In genomic region chr2:101725515-101726192, GRCh38 we compare ENCODE assay signal across 12 cellular contexts. TPM values are rescaled to one million over a fixed set of nuclear protein-coding genes. Genes with fewer than 3 reads are reported as not detected.
DNase-seq lines count a peak whose midpoint lies in the region; ATAC-seq and TF ChIP-seq lines count a peak whose summit lies in the region.
"Had no signal": no experiment of that assay in that cellular context is flagged by ENCODE, and none has a peak within 500 bp of the region (broad histone marks: within the 10 kb centered on the region; RNA-seq: fewer than 3 reads in every experiment).

No MANE protein-coding gene starts in this region.

- no peak overlapping the region for H2AFZ ChIP-seq in OCI-LY1 (ENCODE audit: low read length)

- peaks cover 9% of the 10 kb centered on the region for H3K9me3 Mint-ChIP-seq in activated CD4-positive, alpha-beta T cell treated with anti-CD3 and anti-CD28 coated beads for 36 hours (ENCODE audit: low read depth)
- H3K9me3 Mint-ChIP-seq in progenitor cell of endocrine pancreas (ENCODE audit: low read depth), result no peaks in the 10 kb centered on the region

- H3K27ac ChIP-seq in OCI-LY1 (ENCODE audit: low read depth, low read length, poor library complexity, severe bottlenecking) (peak overlapping the region; percentile 92), tibial nerve (no peak overlapping the region), RWPE1 (no peak overlapping the region)

- H3K79me2 ChIP-seq in OCI-LY1 (ENCODE audit: insufficient read depth, low read length), result peaks cover 85% of the 10 kb centered on the region

- 68 to 70% methylated on average over 5 of the region's 5 CpGs for WGBS in tibial nerve, 2 donors

- H3F3A ChIP-seq in OCI-LY1 (ENCODE audit: insufficient read depth, low read length), result no peaks in the 10 kb centered on the region

- CTCF ChIA-PET in activated CD4-positive, alpha-beta T cell treated with anti-CD3 and anti-CD28 coated beads for 36 hours (lab: Charles Lee), result interaction anchor here (0.6 to 1.8 kb wide), 8 partner anchors 8 to 465 kb away, joined by 3 to 9 read pairs (median 3); no protein-coding TSS in a partner anchor
- CTCF ChIA-PET in RWPE1 (lab: Yijun Ruan, JAX), result no interaction called here

- peaks cover 22% of the 10 kb centered on the region for H3K36me3 Mint-ChIP-seq in activated CD4-positive, alpha-beta T cell treated with anti-CD3 and anti-CD28 coated beads for 36 hours (ENCODE audit: low read depth)
- peaks cover 1% of the 10 kb centered on the region for H3K36me3 Mint-ChIP-seq in progenitor cell of endocrine pancreas (ENCODE audit: insufficient read depth)

- H3K36me3 ChIP-seq in OCI-LY1 (ENCODE audit: insufficient read depth, low read length) (no peaks in the 10 kb centered on the region), tibial nerve (no peaks in the 10 kb centered on the region)

- peak overlapping the region; percentile 10 for H3K27ac Mint-ChIP-seq in activated CD4-positive, alpha-beta T cell treated with anti-CD3 and anti-CD28 coated beads for 36 hours
- H3K27ac Mint-ChIP-seq in progenitor cell of endocrine pancreas, result no peak overlapping the region

- H3K9ac ChIP-seq in OCI-LY1 (ENCODE audit: low read length), result no peak overlapping the region

- peak; percentile 68 for TF ChIP-seq CTCF in OCI-LY1 (IDR thresholded peaks at IDR 0.05; ENCODE audit: low read length)
- peak; percentile 31 for TF ChIP-seq CTCF in fibroblast of pulmonary artery (IDR thresholded peaks at IDR 0.05; ENCODE audit: low read length, missing control alignments)
- TF ChIP-seq CTCF in progenitor cell of endocrine pancreas (IDR thresholded peaks at IDR 0.05; ENCODE audit: unreplicated experiment), result peak; percentile 35
- no peak for TF ChIP-seq CTCF in tibial nerve (IDR thresholded peaks at IDR 0.05)
- no peak for TF ChIP-seq CTCF in RWPE1 (conservative IDR thresholded peaks at IDR 0.05; ENCODE audit: low read depth)

- H3K27me3 Mint-ChIP-seq in activated CD4-positive, alpha-beta T cell treated with anti-CD3 and anti-CD28 coated beads for 36 hours, result no peaks in the 10 kb centered on the region
- H3K27me3 Mint-ChIP-seq in progenitor cell of endocrine pancreas, result no peaks in the 10 kb centered on the region
- H3K27me3 Mint-ChIP-seq: brain had no signal

- H3K9me3 ChIP-seq in OCI-LY1 (ENCODE audit: low read length) (no peaks in the 10 kb centered on the region), tibial nerve (no peaks in the 10 kb centered on the region)

- no peak overlapping the region for H3K4me3 Mint-ChIP-seq in activated CD4-positive, alpha-beta T cell treated with anti-CD3 and anti-CD28 coated beads for 36 hours
- H3K4me3 Mint-ChIP-seq in progenitor cell of endocrine pancreas (ENCODE audit: low read depth), result no peak overlapping the region
- H3K4me3 Mint-ChIP-seq: brain had no signal

- POLR2A ChIA-PET in activated CD4-positive, alpha-beta T cell treated with anti-CD3 and anti-CD28 coated beads for 36 hours (lab: Charles Lee), result no interaction called here
- POLR2A ChIA-PET in RWPE1 (lab: Yijun Ruan, JAX; ENCODE audit: low non-redundant PET), result no interaction called here

- no peak for TF ChIP-seq POLR2A in tibial nerve (IDR thresholded peaks at IDR 0.05)

- intact Hi-C loops in activated CD4-positive, alpha-beta T cell treated with anti-CD3 and anti-CD28 coated beads for 36 hours (cut with DNase I, micrococcal nuclease), result no loop called here

- no peak for TF ChIP-seq EP300 in tibial nerve (IDR thresholded peaks at IDR 0.05)

- no peak overlapping the region for H3K4me3 ChIP-seq in OCI-LY1 (ENCODE audit: low read depth, low read length, poor library complexity, severe bottlenecking)
- no peak overlapping the region for H3K4me3 ChIP-seq in fibroblast of pulmonary artery (replicated peaks; ENCODE audit: low read depth, low read length)
- no peak overlapping the region for H3K4me3 ChIP-seq in tibial nerve

- no peak for DNase-seq in activated CD4-positive, alpha-beta T cell treated with anti-CD3 and anti-CD28 coated beads for 36 hours
- DNase-seq in activated CD4-positive, alpha-beta T cell treated with anti-CD3 and anti-CD28 coated beads, Interleukin-2, amount 50 U/mL, for 4 hours, result no peak
- DNase-seq in fibroblast of pulmonary artery (ENCODE audit: low read depth), result peak; percentile 39
- DNase-seq in progenitor cell of endocrine pancreas (ENCODE audit: low spot score, unreplicated experiment), result no peak
- DNase-seq in tibial nerve (ENCODE audit: low spot score in 2 of 2), result no peak
- DNase-seq in RWPE1 (ENCODE audit: low spot score), result no peak
- DNase-seq: mesenchymal stem cell, small intestine had no signal

- H4K20me1 ChIP-seq in OCI-LY1 (ENCODE audit: insufficient read depth, low read length), result no peaks in the 10 kb centered on the region

- H3K27me3 ChIP-seq in OCI-LY1 (ENCODE audit: insufficient read depth, low read length) (no peaks in the 10 kb centered on the region), tibial nerve (no peaks in the 10 kb centered on the region)

- H3K4me1 ChIP-seq in OCI-LY1 (ENCODE audit: insufficient read depth, low read length, severe bottlenecking), result peaks cover 87% of the 10 kb centered on the region
- peaks cover 0 to 75% (median 24%) of the 10 kb centered on the region in 4 donors for H3K4me1 ChIP-seq in tibial nerve

- H3K9me2 ChIP-seq in OCI-LY1 (ENCODE audit: low read depth, low read length), result no peaks in the 10 kb centered on the region

- ATAC-seq in activated CD4-positive, alpha-beta T cell treated with anti-CD3 and anti-CD28 coated beads for 36 hours, result no peak
- no peak for ATAC-seq in HG02610 (IDR thresholded peaks at IDR 0.05; ENCODE audit: unreplicated experiment)
- ATAC-seq: SK-N-SH treated with all-trans-retinoic acid at 6 μM for 48 hours had no signal

- H3K4me1 Mint-ChIP-seq in activated CD4-positive, alpha-beta T cell treated with anti-CD3 and anti-CD28 coated beads for 36 hours, result peaks cover 97% of the 10 kb centered on the region
- H3K4me1 Mint-ChIP-seq in progenitor cell of endocrine pancreas (ENCODE audit: low read depth), result peaks cover 17% of the 10 kb centered on the region

- H3K4me2 ChIP-seq in OCI-LY1 (ENCODE audit: low read length), result no peak overlapping the region

RNA-seq across cellular contexts. Expression of gene MAP4K4, which starts 28.1 kb away (rescaled TPM):
- total RNA-seq in activated CD4-positive, alpha-beta T cell treated with anti-CD3 and anti-CD28 coated beads for 36 hours, result 10 to 100 TPM; 62.3 to 70.2 TPM
- total RNA-seq in progenitor cell of endocrine pancreas (171 and 184 TPM in 2 replicates), tibial nerve (10 to 100 TPM; 78.0 to 85.7 (median 84.4) TPM)

Comparison
In these comparisons a context has a peak if more than half of its experiments do, and no peak if none do; other contexts are left out.
1. CTCF ChIP-seq: peak in OCI-LY1 (single experiment), fibroblast of pulmonary artery (single experiment) and progenitor cell of endocrine pancreas (single experiment); none in tibial nerve (0 of 5) and RWPE1 (single experiment).